In the genomic region with DNA sequence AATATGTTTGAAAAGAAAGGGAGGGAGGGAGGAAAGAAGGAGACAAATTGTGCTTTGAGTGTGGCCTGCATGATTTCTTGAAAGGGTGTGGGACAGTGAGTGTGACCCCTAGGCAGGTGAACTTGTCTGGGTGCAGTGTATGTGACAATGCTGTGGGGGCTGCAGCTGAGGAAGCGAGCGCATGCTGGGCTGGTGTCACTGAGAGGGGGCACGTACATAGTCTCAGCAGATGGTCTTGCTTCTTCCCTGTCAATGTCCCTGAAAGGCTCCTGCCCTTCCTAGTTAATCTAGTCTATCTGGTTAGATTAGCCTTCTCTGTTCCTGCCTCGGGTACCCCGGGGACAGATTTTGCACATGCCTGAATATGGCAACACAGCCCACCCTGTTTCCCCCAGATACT, we compare ENCODE assay signal across 23 cellular contexts. TPM values are rescaled to one million over a fixed set of nuclear protein-coding genes. Genes with fewer than 3 reads are reported as not detected.
DNase-seq lines count a peak whose midpoint lies in the region; ATAC-seq, FAIRE-seq and TF ChIP-seq lines count a peak whose summit lies in the region.
"Had no signal": no experiment of that assay in that cellular context is flagged by ENCODE, and none has a peak within 500 bp of the region (broad histone marks: within the 10 kb centered on the region; RNA-seq: fewer than 3 reads in every experiment).

No MANE protein-coding gene starts in this region.

- no peaks in the 10 kb centered on the region for H3K9me3 Mint-ChIP-seq in activated T-helper 17 cell treated with anti-CD3 and anti-CD28 coated beads, Interleukin-2, amount 50 U/mL, for 72 hours
- no peaks in the 10 kb centered on the region for H3K9me3 Mint-ChIP-seq in neural progenitor cell
- H3K9me3 Mint-ChIP-seq: CD14-positive monocyte; CD8-positive, alpha-beta T cell; GM23338 had no signal

- H3K4me3 ChIP-seq in neural progenitor cell = no peak overlapping the region
- no peak overlapping the region for H3K4me3 ChIP-seq in BE2C (ENCODE audit: low read depth, low read length)
- H3K4me3 ChIP-seq: GM12878, GM23338 had no signal

- H3K9me3 ChIP-seq in neural progenitor cell (ENCODE audit: low read depth) (no peaks in the 10 kb centered on the region), BE2C (no peaks in the 10 kb centered on the region)

- H4K20me1 ChIP-seq in neural progenitor cell (ENCODE audit: low read depth) = peaks cover 7% of the 10 kb centered on the region

- peaks cover 5% of the 10 kb centered on the region for H3K4me1 Mint-ChIP-seq in activated T-helper 17 cell treated with anti-CD3 and anti-CD28 coated beads, Interleukin-2, amount 50 U/mL, for 72 hours
- H3K4me1 Mint-ChIP-seq in neural progenitor cell = peaks cover 21% of the 10 kb centered on the region
- H3K4me1 Mint-ChIP-seq: B cell had no signal

- H3K4me2 ChIP-seq in neural progenitor cell = no peak overlapping the region
- H3K4me2 ChIP-seq: GM23338 had no signal

- H3K4me3 Mint-ChIP-seq in activated T-helper 17 cell treated with anti-CD3 and anti-CD28 coated beads, Interleukin-2, amount 50 U/mL, for 72 hours = no peak overlapping the region
- H3K4me3 Mint-ChIP-seq in neural progenitor cell = no peak overlapping the region
- H3K4me3 Mint-ChIP-seq: B cell; CD14-positive monocyte; CD8-positive, alpha-beta T cell; GM23338 had no signal

- no peaks in the 10 kb centered on the region for H3K27me3 Mint-ChIP-seq in activated T-helper 17 cell treated with anti-CD3 and anti-CD28 coated beads, Interleukin-2, amount 50 U/mL, for 72 hours
- peaks cover 16% of the 10 kb centered on the region for H3K27me3 Mint-ChIP-seq in neural progenitor cell (ENCODE audit: insufficient read depth, low read depth)

- DNase-seq in D721Med (ENCODE audit: insufficient read length, low spot score) (peak; percentile 20), neural progenitor cell (ENCODE audit: low spot score) (no peak), NCI-H1436 (lab: John Stamatoyannopoulos, UW) (no peak), BE2C (no peak)
- DNase-seq in stimulated activated naive CD8-positive, alpha-beta T cell treated with anti-CD3 and anti-CD28 coated beads, Interleukin-15, Interleukin-2, amounts not matched to agents 100 U/mL and 50 U/mL, for 24 hours = no peak
- DNase-seq: Calu3; CD8-positive, alpha-beta T cell; DMS 273 treated with DMSO at 0.1 percent for 48 hours; DMS53; DND-41; EL; HCEC 1CT had no signal

- H3K4me1 ChIP-seq in neural progenitor cell (peaks cover 12% of the 10 kb centered on the region), BE2C (no peaks in the 10 kb centered on the region)

- no peak for TF ChIP-seq CTCF in D721Med (IDR thresholded peaks at IDR 0.05; ENCODE audit: insufficient read depth, missing control alignments)
- TF ChIP-seq CTCF in neural progenitor cell (IDR thresholded peaks at IDR 0.05) = no peak
- TF ChIP-seq CTCF in BE2C (IDR thresholded peaks at IDR 0.05; ENCODE audit: low read depth, low read length) = no peak

- H3K79me2 ChIP-seq in neural progenitor cell (ENCODE audit: low read depth) = no peaks in the 10 kb centered on the region

- no peak overlapping the region for H2AFZ ChIP-seq in neural progenitor cell (replicated peaks)
- H2AFZ ChIP-seq: GM23338 had no signal

- ATAC-seq in activated T-helper 17 cell treated with anti-CD3 and anti-CD28 coated beads, Interleukin-2, amount 50 U/mL, for 72 hours (replicated peaks) = no peak
- ATAC-seq in stimulated activated naive CD8-positive, alpha-beta T cell treated with anti-CD3 and anti-CD28 coated beads, Interleukin-15, Interleukin-2, amounts not matched to agents 100 U/mL and 50 U/mL, for 24 hours = no peak
- no peak for ATAC-seq in GM19351 (IDR thresholded peaks at IDR 0.05; ENCODE audit: unreplicated experiment)
- ATAC-seq: CD8-positive, alpha-beta T cell; GM12878; GM23338 had no signal

- H3K27me3 ChIP-seq in neural progenitor cell = no peaks in the 10 kb centered on the region
- H3K27me3 ChIP-seq in BE2C = no peaks in the 10 kb centered on the region

- H3K9ac ChIP-seq in neural progenitor cell = no peak overlapping the region

- peaks cover 15% of the 10 kb centered on the region for H3F3A ChIP-seq in neural progenitor cell (ENCODE audit: low read depth)

- H3K27ac Mint-ChIP-seq in activated T-helper 17 cell treated with anti-CD3 and anti-CD28 coated beads, Interleukin-2, amount 50 U/mL, for 72 hours = peak overlapping the region; percentile 31
- H3K27ac Mint-ChIP-seq in neural progenitor cell = peak overlapping the region; percentile 3
- H3K27ac Mint-ChIP-seq: B cell; CD8-positive, alpha-beta T cell; GM23338 had no signal

- no peaks in the 10 kb centered on the region for H3K36me3 Mint-ChIP-seq in activated T-helper 17 cell treated with anti-CD3 and anti-CD28 coated beads, Interleukin-2, amount 50 U/mL, for 72 hours (ENCODE audit: low read depth)
- H3K36me3 Mint-ChIP-seq in neural progenitor cell = peaks cover 2% of the 10 kb centered on the region

- FAIRE-seq in D721Med (lab: Jason Lieb, UNC) = no peak
- FAIRE-seq: GM12878, H54 had no signal

- H3K36me3 ChIP-seq in neural progenitor cell (no peaks in the 10 kb centered on the region), BE2C (no peaks in the 10 kb centered on the region)

- H3K27ac ChIP-seq in neural progenitor cell = no peak overlapping the region
- H3K27ac ChIP-seq in temporal lobe (ENCODE audit: low read depth, low read length) = peak overlapping the region; percentile 30
- H3K27ac ChIP-seq: HL-60 had no signal

RNA-seq across cellular contexts. Expression of a gene that starts 9.8 kb away (rescaled TPM):
- 1 to 10 TPM; 2.1 to 5.6 TPM for total RNA-seq in activated T-helper 17 cell treated with anti-CD3 and anti-CD28 coated beads, Interleukin-2, amount 50 U/mL, for 72 hours
- total RNA-seq in neural progenitor cell (ENCODE audit: low replicate concordance) = 13.9 and 40.4 TPM in 2 replicates
- total RNA-seq in temporal lobe = 17.0 TPM
- 7.5 TPM for polyA plus RNA-seq in BE2C (2012; ENCODE audit: insufficient read depth, insufficient read length, low read depth)
- total RNA-seq: A172, G401 had no signal
